Comparison of ENCODE assay signal across 2 cellular contexts in genomic region chr5:73664796-73665195, GRCh38.
TF ChIP-seq lines count a peak whose summit lies in the region.

No MANE protein-coding gene starts in this region.

TF ChIP-seq in liver, 16 proteins besides CTCF, POLR2A, EP300 and RAD21:
- TF ChIP-seq REST (IDR thresholded peaks at IDR 0.05) = peak; percentile 58
- TF ChIP-seq YY1 (IDR thresholded peaks at IDR 0.05) = no peak
- no peak for TF ChIP-seq GABPA (IDR thresholded peaks at IDR 0.05 in 1 of 2, conservative IDR thresholded peaks at IDR 0.05 in 1 of 2)

TF ChIP-seq in GM12878, 131 proteins besides CTCF, POLR2A, EP300 and RAD21:
- no peak for TF ChIP-seq STAT1 (conservative IDR thresholded peaks at IDR 0.05)
- no peak for TF ChIP-seq NR2C1 (IDR thresholded peaks at IDR 0.05)
- no peak for TF ChIP-seq SIN3A (IDR thresholded peaks at IDR 0.05; ENCODE audit: low read depth, low read length)
- TF ChIP-seq CHD2 (IDR thresholded peaks at IDR 0.05; ENCODE audit: borderline replicate concordance, low read depth, low read length) = no peak
- TF ChIP-seq IRF3 (IDR thresholded peaks at IDR 0.05) = no peak
- TF ChIP-seq ZNF207 (IDR thresholded peaks at IDR 0.05; ENCODE audit: borderline replicate concordance) = no peak
- TF ChIP-seq CHD1 (IDR thresholded peaks at IDR 0.05; ENCODE audit: low read depth, low read length) = no peak
- TF ChIP-seq RBBP5 (conservative IDR thresholded peaks at IDR 0.05) = no peak
- no peak for TF ChIP-seq SMARCA5 (IDR thresholded peaks at IDR 0.05)
- TF ChIP-seq CREB1 (IDR thresholded peaks at IDR 0.05; ENCODE audit: low read depth) = no peak
- TF ChIP-seq E2F8 (IDR thresholded peaks at IDR 0.05; ENCODE audit: low read depth, partially characterized antibody) = no peak
- TF ChIP-seq SRF (IDR thresholded peaks at IDR 0.05; ENCODE audit: low read depth in 2 of 2, low read length in 2 of 2) = no peak
- TF ChIP-seq MLLT1 (IDR thresholded peaks at IDR 0.05) = no peak
